ENCODE assay signal across 8 cellular contexts in genomic region chr14:69612014-69612758, GRCh38. TPM values are rescaled to one million over a fixed set of nuclear protein-coding genes. Genes with fewer than 3 reads are reported as not detected.
DNase-seq lines count a peak whose midpoint lies in the region; ATAC-seq and TF ChIP-seq lines count a peak whose summit lies in the region.

No MANE protein-coding gene starts in this region.

- H3K9ac ChIP-seq in OCI-LY1 (ENCODE audit: low read length): peak overlapping the region; percentile 99

- no peaks in the 10 kb centered on the region for H3K9me2 ChIP-seq in OCI-LY1 (ENCODE audit: low read depth, low read length)

- TF ChIP-seq CTCF in OCI-LY1 (IDR thresholded peaks at IDR 0.05; ENCODE audit: low read length): no peak
- no peak for TF ChIP-seq CTCF in ovary (IDR thresholded peaks at IDR 0.05)

- ATAC-seq in GM18861 (IDR thresholded peaks at IDR 0.05; ENCODE audit: unreplicated experiment) (peak; percentile 12), HG03039 (IDR thresholded peaks at IDR 0.05; ENCODE audit: unreplicated experiment) (peak; percentile 7), Right ventricle myocardium superior (ENCODE audit: poor library complexity) (peak; percentile 0)

- peaks cover 60% of the 10 kb centered on the region for H3K4me1 ChIP-seq in OCI-LY1 (ENCODE audit: insufficient read depth, low read length, severe bottlenecking)
- peaks cover 14% of the 10 kb centered on the region for H3K4me1 ChIP-seq in ovary (ENCODE audit: insufficient read depth)

- no peak overlapping the region for H2AFZ ChIP-seq in OCI-LY1 (ENCODE audit: low read length)

- 0 to 1% (median 1%) methylated on average over 37 to 47 of the region's 47 CpGs for WGBS in ovary, 3 donors

- peaks cover 32% of the 10 kb centered on the region for H3K79me2 ChIP-seq in OCI-LY1 (ENCODE audit: insufficient read depth, low read length)

- peak overlapping the region; percentile 99 for H3K4me3 Mint-ChIP-seq in activated naive CD4-positive, alpha-beta T cell treated with anti-CD3 and anti-CD28 coated beads, Interleukin-2, amount 10 ng/mL, durations not matched to agents 7 days and 5 days

- intact Hi-C loops in Right ventricle myocardium superior (cut with DNase I): loop anchor here (2.0 to 5.0 kb wide), 2 partner anchors 53 to 100 kb away; no protein-coding TSS in a partner anchor
- intact Hi-C loops in ovary (cut with DNase I): loop anchor here in 2 of 4 donors (5.0 to 10.0 kb wide), 2 partner anchors 103 to 115 kb away; no protein-coding TSS in a partner anchor

- no peaks in the 10 kb centered on the region for H4K20me1 ChIP-seq in OCI-LY1 (ENCODE audit: insufficient read depth, low read length)

- H3K9me3 ChIP-seq in OCI-LY1 (ENCODE audit: low read length) (no peaks in the 10 kb centered on the region), ovary (no peaks in the 10 kb centered on the region)

- H3K36me3 ChIP-seq in OCI-LY1 (ENCODE audit: insufficient read depth, low read length) (peaks cover 28% of the 10 kb centered on the region; the same call in 1 of the 2 replicates), ovary (no peaks in the 10 kb centered on the region)

- CTCF ChIA-PET in activated naive CD4-positive, alpha-beta T cell treated with anti-CD3 and anti-CD28 coated beads, Interleukin-2, amount 10 ng/mL, durations not matched to agents 7 days and 5 days (lab: Charles Lee): interaction anchor here (0.8 to 1.6 kb wide), 12 partner anchors 9 to 115 kb away, joined by 3 to 7 read pairs (median 3); no protein-coding TSS in a partner anchor

- H3K4me3 ChIP-seq in OCI-LY1 (ENCODE audit: low read depth, low read length, poor library complexity, severe bottlenecking) (peak overlapping the region; percentile 97), ovary (peak overlapping the region; percentile 62)

- peaks cover 23% of the 10 kb centered on the region for H3K36me3 Mint-ChIP-seq in activated naive CD4-positive, alpha-beta T cell treated with anti-CD3 and anti-CD28 coated beads, Interleukin-2, amount 10 ng/mL, durations not matched to agents 7 days and 5 days

- no peaks in the 10 kb centered on the region for H3K9me3 Mint-ChIP-seq in activated naive CD4-positive, alpha-beta T cell treated with anti-CD3 and anti-CD28 coated beads, Interleukin-2, amount 10 ng/mL, durations not matched to agents 7 days and 5 days

- TF ChIP-seq EP300 in ovary (IDR thresholded peaks at IDR 0.05): no peak

- peak overlapping the region; percentile 99 for H3K27ac ChIP-seq in OCI-LY1 (ENCODE audit: low read depth, low read length, poor library complexity, severe bottlenecking)
- peak overlapping the region; percentile 87 to 93 for H3K27ac ChIP-seq in ovary

- no peaks in the 10 kb centered on the region for H3K27me3 ChIP-seq in OCI-LY1 (ENCODE audit: insufficient read depth, low read length)
- no peaks in the 10 kb centered on the region for H3K27me3 ChIP-seq in ovary

- peak; percentile 62 for DNase-seq in activated naive CD4-positive, alpha-beta T cell treated with anti-CD3 and anti-CD28 coated beads, Interleukin-2, amount 10 ng/mL, durations not matched to agents 7 days and 5 days
- DNase-seq in Right ventricle myocardium superior (peak; percentile 49), ovary (peak in 4 of 5 donors; percentile 21 to 55 (median 38)), UCSD-AML1 (lab: John Stamatoyannopoulos, UW; ENCODE audit: unreplicated experiment) (no peak), NCI-H774 (lab: John Stamatoyannopoulos, UW) (no peak)

- no peaks in the 10 kb centered on the region for H3K27me3 Mint-ChIP-seq in activated naive CD4-positive, alpha-beta T cell treated with anti-CD3 and anti-CD28 coated beads, Interleukin-2, amount 10 ng/mL, durations not matched to agents 7 days and 5 days

- H3F3A ChIP-seq in OCI-LY1 (ENCODE audit: insufficient read depth, low read length): peaks cover 23% of the 10 kb centered on the region

- peaks cover 71% of the 10 kb centered on the region for H3K4me1 Mint-ChIP-seq in activated naive CD4-positive, alpha-beta T cell treated with anti-CD3 and anti-CD28 coated beads, Interleukin-2, amount 10 ng/mL, durations not matched to agents 7 days and 5 days

- H3K27ac Mint-ChIP-seq in activated naive CD4-positive, alpha-beta T cell treated with anti-CD3 and anti-CD28 coated beads, Interleukin-2, amount 10 ng/mL, durations not matched to agents 7 days and 5 days: peak overlapping the region; percentile 99

- no peak for TF ChIP-seq POLR2A in ovary (IDR thresholded peaks at IDR 0.05)

- peak overlapping the region; percentile 99 for H3K4me2 ChIP-seq in OCI-LY1 (ENCODE audit: low read length)

RNA-seq across cellular contexts. Expression of gene SUSD6, which starts 0.8 kb away (rescaled TPM):
- total RNA-seq in Right ventricle myocardium superior (20.8 TPM), ovary (10 to 100 TPM; 18.0 to 35.3 (median 29.9) TPM)
- 10 to 100 TPM; 12.6 to 20.3 TPM for polyA plus RNA-seq in ovary

RNA-seq across cellular contexts. Expression of gene CCDC177, which starts 37.5 kb away (rescaled TPM):
- not detected for total RNA-seq in Right ventricle myocardium superior
- total RNA-seq in ovary: not detected
- polyA plus RNA-seq in ovary: under 1 TPM in 1 of 2 donors, not detected in 1; 0.04 TPM

Comparison
In these comparisons a context has a peak if more than half of its experiments do, and no peak if none do; other contexts are left out.
1. DNase-seq: peak in activated naive CD4-positive, alpha-beta T cell treated with anti-CD3 and anti-CD28 coated beads, Interleukin-2, amount 10 ng/mL, durations not matched to agents 7 days and 5 days (single experiment), Right ventricle myocardium superior (single experiment) and ovary (4 of 5); none in UCSD-AML1 (single experiment) and NCI-H774 (single experiment).
2. Peak in every context shown above with its lines, with median percentiles within 50 percentile points of each other: ATAC-seq.